In the genomic region with DNA sequence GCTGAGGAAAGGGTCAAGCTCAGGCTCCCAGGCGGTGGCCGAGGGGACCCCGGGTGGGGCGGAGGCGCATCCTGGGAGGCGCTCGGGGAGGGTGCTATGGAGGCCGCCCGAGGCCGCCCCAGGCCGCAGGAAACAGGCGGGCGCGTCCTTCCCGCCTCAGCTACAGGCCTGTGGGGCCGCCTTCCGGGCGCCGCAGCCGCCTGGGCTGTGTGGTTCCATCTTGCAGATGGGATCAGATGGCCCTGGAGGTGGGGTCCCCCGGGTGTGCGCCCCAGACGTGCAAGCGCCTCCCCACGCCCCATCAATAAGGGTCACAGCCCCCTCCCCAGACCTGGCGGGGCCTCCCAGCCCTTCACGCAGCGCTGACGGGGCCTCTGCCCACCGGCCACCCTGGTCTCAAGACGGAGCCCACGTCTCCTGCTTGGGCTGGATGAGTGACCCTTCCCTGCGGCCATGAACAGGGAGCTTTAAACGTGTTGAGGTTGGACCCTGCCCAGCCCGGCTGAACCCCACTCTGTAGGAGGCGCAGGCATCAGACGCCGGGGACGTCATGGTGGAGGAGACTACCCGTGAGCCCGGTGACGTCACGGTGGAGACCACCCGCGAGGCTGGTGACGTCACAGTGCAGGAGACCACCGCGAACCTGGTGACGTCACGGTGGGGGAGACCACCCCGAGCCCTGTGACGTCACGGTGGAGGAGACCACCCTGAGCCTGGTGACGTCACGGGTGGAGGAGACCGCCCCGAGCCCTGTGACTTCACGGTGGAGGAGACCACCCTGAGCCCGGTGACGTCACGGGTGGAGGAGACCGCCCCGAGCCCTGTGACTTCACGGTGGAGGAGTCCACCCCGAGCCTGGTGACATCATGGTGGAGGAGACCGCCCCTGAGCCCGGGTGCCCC, we compare ENCODE assay signal across 20 cellular contexts.
A peak's percentile ranks its signal among the peaks of the same experiment; 100 is the strongest.
DNase-seq lines count a peak whose midpoint lies in the region; ATAC-seq, FAIRE-seq and TF ChIP-seq lines count a peak whose summit lies in the region.
"Had no signal": no experiment of that assay in that cellular context is flagged by ENCODE, and none has a peak within 500 bp of the region (broad histone marks: within the 10 kb centered on the region; RNA-seq: fewer than 3 reads in every experiment).

No MANE protein-coding gene starts in this region.

- in situ Hi-C loops in K562 (cut with MboI) = no loop called here

- no peak for TF ChIP-seq RAD21 in K562 (CRISPR knock-in tag; conservative IDR thresholded peaks at IDR 0.05 in 1 of 2, IDR thresholded peaks at IDR 0.05 in 1 of 2)

- DNase-seq in K562 (ENCODE audit: extremely low read depth in 1 of 4, low spot score in 3 of 4) = no peak
- DNase-seq in islet precursor cell = peak; percentile 42
- no peak for DNase-seq in stimulated activated effector memory CD8-positive, alpha-beta T cell treated with anti-CD3 and anti-CD28 coated beads, Interleukin-12 subunit alpha, Interleukin-12 subunit beta, amount 100 ng/mL, for 72 hours (ENCODE audit: low spot score in 2 of 2)
- no peak for DNase-seq in endothelial cell (ENCODE audit: low spot score)
- DNase-seq in stimulated activated CD4-positive, alpha-beta T cell treated with anti-CD3 and anti-CD28 coated beads, Interleukin-4, amount 100 ng/mL, for 1 hour = no peak
- no peak for DNase-seq in COLO668 (lab: John Stamatoyannopoulos, UW; ENCODE audit: unreplicated experiment)
- DNase-seq: activated CD4-positive, alpha-beta T cell treated with anti-CD3 and anti-CD28 coated beads, Interleukin-2, amount 50 U/mL, for 4 hours; CD4-positive, alpha-beta T cell; H9; Karpas-422; NCI-H1092 treated with DMSO at 0.1 percent for 48 hours; NCI-H446 treated with DMSO at 0.1 percent for 48 hours had no signal

- no peaks in the 10 kb centered on the region for H3K36me3 ChIP-seq in K562 (ENCODE audit: control insufficient read depth, insufficient read depth, low read length)
- H3K36me3 ChIP-seq: thyroid gland had no signal

- no peak overlapping the region for H2AFZ ChIP-seq in K562 (ENCODE audit: low read depth, low read length)

- peak overlapping the region; percentile 23 for H3K4me3 Mint-ChIP-seq in stimulated activated effector memory CD8-positive, alpha-beta T cell treated with anti-CD3 and anti-CD28 coated beads, Interleukin-12 subunit alpha, Interleukin-12 subunit beta, amount 100 ng/mL, for 72 hours
- H3K4me3 Mint-ChIP-seq in endothelial cell (ENCODE audit: unreplicated experiment) = no peak overlapping the region
- H3K4me3 Mint-ChIP-seq: activated naive CD4-positive, alpha-beta T cell treated with anti-CD3 and anti-CD28 coated beads, Interleukin-2, amount 50 U/mL, for 24 hours; CD4-positive, alpha-beta T cell; H9 had no signal

- POLR2A ChIA-PET in K562 (lab: Yijun Ruan, JAX) = no interaction called here

- H3K9me1 ChIP-seq in K562 (ENCODE audit: control insufficient read depth, insufficient read depth, low read length) = no peaks in the 10 kb centered on the region

- ATAC-seq in GM18868 (IDR thresholded peaks at IDR 0.05; ENCODE audit: unreplicated experiment) (peak; percentile 85), K562 (no peak), HG03135 (IDR thresholded peaks at IDR 0.05; ENCODE audit: unreplicated experiment) (no peak)
- peak; percentile 73 for ATAC-seq in stimulated activated effector memory CD8-positive, alpha-beta T cell treated with anti-CD3 and anti-CD28 coated beads, Interleukin-12 subunit alpha, Interleukin-12 subunit beta, amount 100 ng/mL, for 72 hours
- ATAC-seq: Panc1 had no signal

- no peak for FAIRE-seq in K562 (lab: Jason Lieb, UNC)
- FAIRE-seq: colon, GM12892 had no signal

- H3K27me3 Mint-ChIP-seq in endothelial cell (ENCODE audit: unreplicated experiment) = peaks cover 9% of the 10 kb centered on the region
- H3K27me3 Mint-ChIP-seq: activated naive CD4-positive, alpha-beta T cell treated with anti-CD3 and anti-CD28 coated beads, Interleukin-2, amount 50 U/mL, for 24 hours had no signal

- peaks cover 0 to 25% of the 10 kb centered on the region in 2 experiments; a peak in 2 of 5 replicates for H3K4me1 ChIP-seq in K562 (replicated peaks in 1 of 2; ENCODE audit: control insufficient read depth in 2 of 2, insufficient read depth in 2 of 2, low read length in 2 of 2)

- no peak for TF ChIP-seq POLR2A in K562 (conservative IDR thresholded peaks at IDR 0.05)

- WGBS in K562 (ENCODE audit: insufficient coverage, low coverage, missing lambda C conversion rate) = 23% methylated on average over 52 of the region's 67 CpGs

- TF ChIP-seq EP300 in K562 (IDR thresholded peaks at IDR 0.05; ENCODE audit: low read length) = no peak

- no peak overlapping the region for H3K4me3 ChIP-seq in K562
- H3K4me3 ChIP-seq: SK-N-MC, thyroid gland had no signal

- H3K27ac ChIP-seq in K562 (ENCODE audit: extremely low read depth, low read depth, low read length) = no peak overlapping the region
- H3K27ac ChIP-seq: SK-N-MC had no signal

- BruUV-seq in K562 (replicated peaks; lab: Mats Ljungman, UMichigan) = no TSS peak

- CTCF ChIA-PET in K562 (lab: Yijun Ruan, JAX; ENCODE audit: low intra/inter-chr PET ratio) = no interaction called here

- H3K9me3 Mint-ChIP-seq in stimulated activated effector memory CD8-positive, alpha-beta T cell treated with anti-CD3 and anti-CD28 coated beads, Interleukin-12 subunit alpha, Interleukin-12 subunit beta, amount 100 ng/mL, for 72 hours = no peaks in the 10 kb centered on the region
- no peaks in the 10 kb centered on the region for H3K9me3 Mint-ChIP-seq in endothelial cell (ENCODE audit: unreplicated experiment)
- H3K9me3 Mint-ChIP-seq: activated naive CD4-positive, alpha-beta T cell treated with anti-CD3 and anti-CD28 coated beads, Interleukin-2, amount 50 U/mL, for 24 hours; CD4-positive, alpha-beta T cell had no signal

- intact Hi-C loops in K562 (cut with micrococcal nuclease) = no loop called here

- H4K20me1 ChIP-seq in K562 (replicated peaks; ENCODE audit: control insufficient read depth, insufficient read depth, low read length) = 0 out of 2 replicates have a peak, but pooled peaks cover 3% of the 10 kb centered on the region

- H3K27me3 ChIP-seq in K562 (ENCODE audit: control insufficient read depth in 2 of 2, insufficient read depth in 2 of 2, low read length in 2 of 2) = peaks cover 16 to 80% of the 10 kb centered on the region in 2 experiments; a peak in 4 of 5 replicates

- no peak for TF ChIP-seq CTCF in K562 (IDR thresholded peaks at IDR 0.05 in 2 of 3, conservative IDR thresholded peaks at IDR 0.05 in 1 of 3; ENCODE audit: insufficient read depth in 2 of 3, low read depth in 1 of 3, low read length in 3 of 3)
- TF ChIP-seq CTCF in endothelial cell (IDR thresholded peaks at IDR 0.05; ENCODE audit: unreplicated experiment) = no peak

- H3K4me1 Mint-ChIP-seq in stimulated activated effector memory CD8-positive, alpha-beta T cell treated with anti-CD3 and anti-CD28 coated beads, Interleukin-12 subunit alpha, Interleukin-12 subunit beta, amount 100 ng/mL, for 72 hours = peaks cover 7% of the 10 kb centered on the region
- H3K4me1 Mint-ChIP-seq in endothelial cell (ENCODE audit: unreplicated experiment) = peaks cover 2% of the 10 kb centered on the region
- H3K4me1 Mint-ChIP-seq: activated naive CD4-positive, alpha-beta T cell treated with anti-CD3 and anti-CD28 coated beads, Interleukin-2, amount 50 U/mL, for 24 hours had no signal

- no peak overlapping the region for H3K4me2 ChIP-seq in K562 (ENCODE audit: insufficient read depth, low read length)

- no peak overlapping the region for H3K27ac Mint-ChIP-seq in stimulated activated effector memory CD8-positive, alpha-beta T cell treated with anti-CD3 and anti-CD28 coated beads, Interleukin-12 subunit alpha, Interleukin-12 subunit beta, amount 100 ng/mL, for 72 hours
- no peak overlapping the region for H3K27ac Mint-ChIP-seq in endothelial cell (ENCODE audit: unreplicated experiment)
- H3K27ac Mint-ChIP-seq: activated naive CD4-positive, alpha-beta T cell treated with anti-CD3 and anti-CD28 coated beads, Interleukin-2, amount 50 U/mL, for 24 hours; CD4-positive, alpha-beta T cell had no signal

- no peaks in the 10 kb centered on the region for H3K79me2 ChIP-seq in K562 (ENCODE audit: control insufficient read depth, insufficient read depth, low read length)

- no peaks in the 10 kb centered on the region for H3K9me3 ChIP-seq in K562 (replicated peaks; ENCODE audit: control insufficient read depth, insufficient read depth, low read depth, low read length)
- H3K9me3 ChIP-seq: thyroid gland had no signal

- H3K9ac ChIP-seq in K562 (ENCODE audit: insufficient read depth in 1 of 2, low read depth in 2 of 2, low read length in 2 of 2) = no peak overlapping the region

- no peaks in the 10 kb centered on the region for H3K36me3 Mint-ChIP-seq in stimulated activated effector memory CD8-positive, alpha-beta T cell treated with anti-CD3 and anti-CD28 coated beads, Interleukin-12 subunit alpha, Interleukin-12 subunit beta, amount 100 ng/mL, for 72 hours
- peaks cover 8% of the 10 kb centered on the region for H3K36me3 Mint-ChIP-seq in endothelial cell (ENCODE audit: low read depth, unreplicated experiment)
- H3K36me3 Mint-ChIP-seq: activated naive CD4-positive, alpha-beta T cell treated with anti-CD3 and anti-CD28 coated beads, Interleukin-2, amount 50 U/mL, for 24 hours had no signal

TF ChIP-seq in K562, 482 proteins besides CTCF, POLR2A, EP300 and RAD21 (continues in another document):
- no peak for TF ChIP-seq ZNF239 (CRISPR knock-in tag; IDR thresholded peaks at IDR 0.05)
- TF ChIP-seq MAFF (IDR thresholded peaks at IDR 0.05; ENCODE audit: low read length) = no peak
- TF ChIP-seq, protein P1, sequence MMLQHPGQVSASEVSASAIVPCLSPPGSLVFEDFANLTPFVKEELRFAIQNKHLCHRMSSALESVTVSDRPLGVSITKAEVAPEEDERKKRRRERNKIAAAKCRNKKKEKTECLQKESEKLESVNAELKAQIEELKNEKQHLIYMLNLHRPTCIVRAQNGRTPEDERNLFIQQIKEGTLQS (IDR thresholded peaks at IDR 0.05) = peak; percentile 25; the same call in 1 of the 2 replicates
- TF ChIP-seq, protein P1 (CRISPR knock-in tag; conservative IDR thresholded peaks at IDR 0.05) = no peak
- peak; percentile 70; the same call in 1 of the 2 replicates for TF ChIP-seq CREB1 (IDR thresholded peaks at IDR 0.05)
- peak; percentile 93 for TF ChIP-seq CREB1 (CRISPR knock-in tag; IDR thresholded peaks at IDR 0.05)
- TF ChIP-seq CREM (IDR thresholded peaks at IDR 0.05; ENCODE audit: low read depth) = peak; percentile 81
- TF ChIP-seq TGIF2 (CRISPR knock-in tag; IDR thresholded peaks at IDR 0.05) = no peak
- TF ChIP-seq CHD1 (IDR thresholded peaks at IDR 0.05; ENCODE audit: low read length) = no peak
- peak; percentile 68; the same call in 1 of the 2 replicates for TF ChIP-seq ATF1 (CRISPR knock-in tag; IDR thresholded peaks at IDR 0.05)
- peak; percentile 93 for TF ChIP-seq ATF1 (tag; IDR thresholded peaks at IDR 0.05)

Comparison
In these comparisons a context has a peak if more than half of its experiments do, and no peak if none do; other contexts are left out.
1. ATAC-seq: peak in GM18868 (single experiment) and stimulated activated effector memory CD8-positive, alpha-beta T cell treated with anti-CD3 and anti-CD28 coated beads, Interleukin-12 subunit alpha, Interleukin-12 subunit beta, amount 100 ng/mL, for 72 hours (single experiment); none in K562 (single experiment) and HG03135 (single experiment).